10 cellular contexts compared by ENCODE assay signal in genomic region chrX:6225307-6226052, GRCh38. TPM values are rescaled to one million over a fixed set of nuclear protein-coding genes. Genes with fewer than 3 reads are reported as not detected.
DNase-seq lines count a peak whose midpoint lies in the region; ATAC-seq and TF ChIP-seq lines count a peak whose summit lies in the region.
"Had no signal": no experiment of that assay in that cellular context is flagged by ENCODE, and none has a peak within 500 bp of the region (broad histone marks: within the 10 kb centered on the region; RNA-seq: fewer than 3 reads in every experiment).

No MANE protein-coding gene starts in this region.

- H3K36me3 ChIP-seq in cardiac muscle cell (no peaks in the 10 kb centered on the region), brain microvascular endothelial cell (replicated peaks) (no peaks in the 10 kb centered on the region), mesodermal cell (ENCODE audit: control insufficient read depth, insufficient read depth, low read length) (no peaks in the 10 kb centered on the region), upper lobe of left lung (no peaks in the 10 kb centered on the region), transverse colon (no peaks in the 10 kb centered on the region)

- intact Hi-C loops in left ventricle myocardium superior (cut with micrococcal nuclease): no loop called here
- intact Hi-C loops in transverse colon (cut with DNase I; ENCODE audit: low total_unique reads): no loop called here

- WGBS in mesodermal cell (ENCODE audit: insufficient coverage in 2 of 2), 2 experiments: 10 to 13% methylated on average over 3 to 4 of the region's 18 CpGs
- WGBS in upper lobe of left lung, 2 donors: 7 to 11% methylated on average over 13 to 18 of the region's 18 CpGs
- WGBS in transverse colon (ENCODE audit: low coverage in 1 of 2), 2 donors: 19% methylated on average over 18 of the region's 18 CpGs; no CpG with 5 or more reads in 1 of the 2 donors

- H3K9me3 ChIP-seq in cardiac muscle cell (ENCODE audit: low read depth) (no peaks in the 10 kb centered on the region), mesodermal cell (ENCODE audit: control insufficient read depth, low read length) (no peaks in the 10 kb centered on the region), upper lobe of left lung (no peaks in the 10 kb centered on the region), transverse colon (no peaks in the 10 kb centered on the region)

- H3K4me3 ChIP-seq in cardiac muscle cell (peak overlapping the region; percentile 65), brain microvascular endothelial cell (ENCODE audit: low read depth, low read length) (peak overlapping the region; percentile 52), mesodermal cell (ENCODE audit: extremely low read depth, insufficient read depth, low read length, poor library complexity, severe bottlenecking) (peak overlapping the region; percentile 56), upper lobe of left lung (peak overlapping the region in 3 of 4 donors; percentile 35 to 51 (median 42)), transverse colon (peak overlapping the region in 1 of 4 donors; percentile 42)

- ATAC-seq in left ventricle myocardium superior: no peak
- ATAC-seq in upper lobe of left lung (ENCODE audit: low FRiP score in 2 of 2): no peak
- ATAC-seq in GM18505 (IDR thresholded peaks at IDR 0.05; ENCODE audit: unreplicated experiment): no peak

- TF ChIP-seq POLR2A in upper lobe of left lung (IDR thresholded peaks at IDR 0.05) (no peak), GM18505 (IDR thresholded peaks at IDR 0.05; ENCODE audit: borderline replicate concordance, extremely low read depth, insufficient read depth, insufficient read length) (no peak), transverse colon (IDR thresholded peaks at IDR 0.05) (no peak)

- H3K27ac ChIP-seq in cardiac muscle cell (no peak overlapping the region), brain microvascular endothelial cell (no peak overlapping the region), mesodermal cell (ENCODE audit: low read depth, low read length, severe bottlenecking) (no peak overlapping the region), upper lobe of left lung (no peak overlapping the region), transverse colon (peak overlapping the region in 1 of 4 donors; percentile 43)

- no peak for TF ChIP-seq CTCF in cardiac muscle cell (IDR thresholded peaks at IDR 0.05; ENCODE audit: low read depth, low read length)
- TF ChIP-seq CTCF in brain microvascular endothelial cell (IDR thresholded peaks at IDR 0.05; ENCODE audit: low read depth, low read length, missing control alignments): peak; percentile 12
- no peak for TF ChIP-seq CTCF in upper lobe of left lung (IDR thresholded peaks at IDR 0.05)
- TF ChIP-seq CTCF in transverse colon (IDR thresholded peaks at IDR 0.05): no peak

- no peak for TF ChIP-seq EP300 in upper lobe of left lung (IDR thresholded peaks at IDR 0.05)
- no peak for TF ChIP-seq EP300 in transverse colon (IDR thresholded peaks at IDR 0.05; ENCODE audit: low read depth)

- H3K27me3 ChIP-seq in cardiac muscle cell (peaks cover 39% of the 10 kb centered on the region), brain microvascular endothelial cell (replicated peaks) (peaks cover 15% of the 10 kb centered on the region), upper lobe of left lung (peaks cover 0 to 17% (median 0%) of the 10 kb centered on the region in 4 donors), transverse colon (peaks cover 13% of the 10 kb centered on the region)

- in situ Hi-C loops in brain microvascular endothelial cell (cut with HindIII; ENCODE audit: low pct_ligation_motif_present, low sequenced_read_pairs) (no loop called here), transverse colon (cut with MboI; ENCODE audit: low pct_ligation_motif_present in 1 of 4, low pct_unique_long_range_greater_than_20kb in 1 of 4, low sequenced_read_pairs in 3 of 4) (no loop called here)

- H3K4me1 ChIP-seq in cardiac muscle cell (ENCODE audit: low read depth): no peaks in the 10 kb centered on the region
- peaks cover 10% of the 10 kb centered on the region for H3K4me1 ChIP-seq in mesodermal cell (ENCODE audit: control insufficient read depth, insufficient read depth, low read length, poor library complexity, severe bottlenecking)
- H3K4me1 ChIP-seq in upper lobe of left lung: peaks cover 0 to 24% (median 2%) of the 10 kb centered on the region in 4 donors
- no peaks in the 10 kb centered on the region for H3K4me1 ChIP-seq in transverse colon

- DNase-seq in cardiac muscle cell (ENCODE audit: low read depth in 1 of 2, low spot score in 1 of 2) (peak in 1 of 2 donors; percentile 11), left ventricle myocardium superior (no peak), brain microvascular endothelial cell (no peak), upper lobe of left lung (no peak), NCI-H2196 treated with DMSO at 0.1 percent for 48 hours (lab: John Stamatoyannopoulos, UW; ENCODE audit: unreplicated experiment) (no peak), transverse colon (no peak)
- DNase-seq: stimulated activated CD4-positive, alpha-beta T cell treated with anti-CD3 and anti-CD28 coated beads, Interleukin-4, amount 100 ng/mL, for 1 hour; T-helper 2 cell had no signal

RNA-seq across cellular contexts. Expression of gene NLGN4X, which starts 3.2 kb away (rescaled TPM):
- total RNA-seq in cardiac muscle cell: 6.9 and 9.5 TPM in 2 replicates
- polyA plus RNA-seq in cardiac muscle cell: 4.2 and 5.9 TPM in 2 replicates
- total RNA-seq in left ventricle myocardium superior: 3.1 TPM
- polyA plus RNA-seq in mesodermal cell (2013, experiment 1 of 2): 8.9 TPM
- 8.7 TPM for polyA plus RNA-seq in mesodermal cell (2013, experiment 2 of 2)
- 1 to 10 TPM; 1.1 to 3.1 (median 2.3) TPM for total RNA-seq in upper lobe of left lung
- 1 to 10 TPM in 2 of 4 donors, under 1 TPM in 1, not detected in 1; 0.96 to 1.7 (median 1.5) TPM for total RNA-seq in transverse colon
